Comparison of ENCODE assay signal across 20 cellular contexts in genomic region chr4:118206627-118207026, GRCh38.
"Had no signal": no experiment of that assay in that cellular context is flagged by ENCODE, and none has a peak within 500 bp of the region (broad histone marks: within the 10 kb centered on the region; RNA-seq: fewer than 3 reads in every experiment).

No MANE protein-coding gene starts in this region.

- H3K4me1 Mint-ChIP-seq: activated B cell treated with CpG ODN at 0.5 μM for 24 hours; activated CD4-positive, alpha-beta T cell treated with anti-CD3 and anti-CD28 coated beads, Interleukin-2, amount 10 ng/mL, durations not matched to agents 24 days and 14 days; activated CD8-positive, alpha-beta memory T cell treated with anti-CD3 and anti-CD28 coated beads, Interleukin-2, amount 10 ng/mL, durations not matched to agents 7 days and 5 days; brain; natural killer cell had no signal

- DNase-seq: activated B cell treated with CpG ODN at 0.5 μM for 24 hours; activated CD4-positive, alpha-beta T cell treated with anti-CD3 and anti-CD28 coated beads, Interleukin-2, amount 10 ng/mL, durations not matched to agents 24 days and 14 days; activated CD8-positive, alpha-beta memory T cell treated with anti-CD3 and anti-CD28 coated beads, Interleukin-2, amount 10 ng/mL, durations not matched to agents 7 days and 5 days; activated CD8-positive, alpha-beta T cell treated with anti-CD3 and anti-CD28 coated beads for 36 hours; activated gamma-delta T cell; activated T-cell treated with anti-CD3 and anti-CD28 coated beads for 4 hours; amygdala; effector CD4-positive, alpha-beta T cell; gastrocnemius medialis; hippocampal formation; midbrain; natural killer cell; stimulated activated CD4-positive, alpha-beta T cell treated with anti-CD3 and anti-CD28 coated beads, Interleukin-2, amount 100 ng/mL, for 48 hours; stimulated activated CD8-positive, alpha-beta memory T cell treated with anti-CD3 and anti-CD28 coated beads, Interleukin-4, amount 100 ng/mL, for 48 hours; stimulated activated naive CD4-positive, alpha-beta T cell; upper lobe of right lung had no signal

- H3K27me3 Mint-ChIP-seq: activated CD8-positive, alpha-beta memory T cell treated with anti-CD3 and anti-CD28 coated beads, Interleukin-2, amount 10 ng/mL, durations not matched to agents 7 days and 5 days; activated CD8-positive, alpha-beta T cell treated with anti-CD3 and anti-CD28 coated beads for 36 hours; brain; dendritic cell treated with granulocyte-macrophage colony-stimulating factor and Interleukin-4, amounts not matched to agents 40 ng/mL and 50 ng/mL, for 4 days had no signal

- H3K4me1 ChIP-seq: gastrocnemius medialis, upper lobe of right lung had no signal

- H3K36me3 ChIP-seq: gastrocnemius medialis, upper lobe of right lung had no signal

- H3K27me3 ChIP-seq: gastrocnemius medialis, upper lobe of right lung had no signal

- H3K4me3 Mint-ChIP-seq: activated B cell treated with CpG ODN at 0.5 μM for 24 hours; activated CD4-positive, alpha-beta T cell treated with anti-CD3 and anti-CD28 coated beads, Interleukin-2, amount 10 ng/mL, durations not matched to agents 24 days and 14 days; activated CD8-positive, alpha-beta memory T cell treated with anti-CD3 and anti-CD28 coated beads, Interleukin-2, amount 10 ng/mL, durations not matched to agents 7 days and 5 days; activated CD8-positive, alpha-beta T cell treated with anti-CD3 and anti-CD28 coated beads for 36 hours; brain; dendritic cell treated with granulocyte-macrophage colony-stimulating factor and Interleukin-4, amounts not matched to agents 40 ng/mL and 50 ng/mL, for 4 days; natural killer cell; T-helper 1 cell treated with Interleukin-12 subunit alpha and Interleukin-12 subunit beta and Interleukin-4 antibody, amounts not matched to agents 30 μg/mL and 1 μg/mL, for 36 hours had no signal

- H3K27ac ChIP-seq: gastrocnemius medialis, upper lobe of right lung had no signal

- ATAC-seq: activated CD8-positive, alpha-beta memory T cell treated with anti-CD3 and anti-CD28 coated beads, Interleukin-2, amount 10 ng/mL, durations not matched to agents 7 days and 5 days; activated CD8-positive, alpha-beta T cell treated with anti-CD3 and anti-CD28 coated beads for 36 hours; activated naive CD4-positive, alpha-beta T cell treated with anti-CD3 and anti-CD28 coated beads, Interleukin-2, amount 50 U/mL, for 72 hours; gastrocnemius medialis; natural killer cell; upper lobe of right lung had no signal

- H3K9me3 ChIP-seq: gastrocnemius medialis, upper lobe of right lung had no signal

- H3K4me3 ChIP-seq: gastrocnemius medialis, upper lobe of right lung had no signal

- H3K36me3 Mint-ChIP-seq: activated CD8-positive, alpha-beta memory T cell treated with anti-CD3 and anti-CD28 coated beads, Interleukin-2, amount 10 ng/mL, durations not matched to agents 7 days and 5 days; natural killer cell had no signal

- H3K27ac Mint-ChIP-seq: activated B cell treated with CpG ODN at 0.5 μM for 24 hours; activated CD4-positive, alpha-beta T cell treated with anti-CD3 and anti-CD28 coated beads, Interleukin-2, amount 10 ng/mL, durations not matched to agents 24 days and 14 days; activated CD8-positive, alpha-beta memory T cell treated with anti-CD3 and anti-CD28 coated beads, Interleukin-2, amount 10 ng/mL, durations not matched to agents 7 days and 5 days; activated CD8-positive, alpha-beta T cell treated with anti-CD3 and anti-CD28 coated beads for 36 hours; activated naive CD4-positive, alpha-beta T cell treated with anti-CD3 and anti-CD28 coated beads, Interleukin-2, amount 50 U/mL, for 72 hours; brain; dendritic cell treated with granulocyte-macrophage colony-stimulating factor and Interleukin-4, amounts not matched to agents 40 ng/mL and 50 ng/mL, for 4 days; natural killer cell; T-helper 1 cell treated with Interleukin-12 subunit alpha and Interleukin-12 subunit beta and Interleukin-4 antibody, amounts not matched to agents 30 μg/mL and 1 μg/mL, for 36 hours had no signal
